Comparison of ENCODE assay signal across 8 cellular contexts in genomic region chr10:91163269-91163708, GRCh38. TPM values are rescaled to one million over a fixed set of nuclear protein-coding genes. Genes with fewer than 3 reads are reported as not detected.
DNase-seq lines count a peak whose midpoint lies in the region; ATAC-seq and TF ChIP-seq lines count a peak whose summit lies in the region.

No MANE protein-coding gene starts in this region.

- H3K27ac Mint-ChIP-seq in activated naive CD4-positive, alpha-beta T cell treated with anti-CD3 and anti-CD28 coated beads, Interleukin-2, amount 10 ng/mL, durations not matched to agents 7 days and 5 days: peak overlapping the region; percentile 88

- H3K9me3 ChIP-seq in BLaER1 treated with 17β-estradiol and CSF1 and Interleukin-3, amounts not matched to agents 10 nM and 100 nM (replicated peaks in 1 of 11): peaks cover 0 to 2% (median 0%) of the 10 kb centered on the region in 11 experiments; a peak in 1 of 22 replicates
- H3K9me3 ChIP-seq in osteoblast (ENCODE audit: low read depth, low read length): no peaks in the 10 kb centered on the region
- H3K9me3 ChIP-seq in thoracic aorta: no peaks in the 10 kb centered on the region

- H3K27me3 ChIP-seq in BLaER1 treated with 17β-estradiol and CSF1 and Interleukin-3, amounts not matched to agents 10 nM and 100 nM: peaks cover 0 to 14% (median 9%) of the 10 kb centered on the region in 11 experiments; a peak in 9 of 22 replicates
- no peaks in the 10 kb centered on the region for H3K27me3 ChIP-seq in osteoblast (ENCODE audit: insufficient read depth, low read length)
- no peaks in the 10 kb centered on the region for H3K27me3 ChIP-seq in thoracic aorta (replicated peaks; ENCODE audit: insufficient read depth)

- peaks cover 12% of the 10 kb centered on the region for H3K36me3 Mint-ChIP-seq in activated naive CD4-positive, alpha-beta T cell treated with anti-CD3 and anti-CD28 coated beads, Interleukin-2, amount 10 ng/mL, durations not matched to agents 7 days and 5 days

- peak overlapping the region; percentile 86 to 96 (median 90) for H3K4me2 ChIP-seq in BLaER1 treated with 17β-estradiol and CSF1 and Interleukin-3, amounts not matched to agents 10 nM and 100 nM
- peak overlapping the region; percentile 74 for H3K4me2 ChIP-seq in osteoblast (ENCODE audit: insufficient read depth, low read length)

- peak overlapping the region; percentile 81 to 98 (median 89) for H3K9ac ChIP-seq in BLaER1 treated with 17β-estradiol and CSF1 and Interleukin-3, amounts not matched to agents 10 nM and 100 nM

- DNase-seq in RPMI8226 (peak; percentile 62), glomerular visceral epithelial cell (ENCODE audit: extremely low spot score) (peak; percentile 56), osteoblast (ENCODE audit: insufficient read length, low spot score, missing footprints) (peak; percentile 94), thoracic aorta (ENCODE audit: low spot score) (no peak)
- peak; percentile 87 for DNase-seq in activated naive CD4-positive, alpha-beta T cell treated with anti-CD3 and anti-CD28 coated beads, Interleukin-2, amount 10 ng/mL, durations not matched to agents 7 days and 5 days

- H3K4me1 ChIP-seq in BLaER1 treated with 17β-estradiol and CSF1 and Interleukin-3, amounts not matched to agents 10 nM and 100 nM: peaks cover 4 to 21% (median 8%) of the 10 kb centered on the region in 10 experiments; a peak in 14 of 20 replicates
- H3K4me1 ChIP-seq in osteoblast (ENCODE audit: insufficient read depth, low read length) (peaks cover 13% of the 10 kb centered on the region), thoracic aorta (ENCODE audit: control insufficient read depth in 1 of 2, low read depth in 2 of 2) (peaks cover 10 to 42% of the 10 kb centered on the region in 2 donors)

- peaks cover 6% of the 10 kb centered on the region for H3K9me3 Mint-ChIP-seq in activated naive CD4-positive, alpha-beta T cell treated with anti-CD3 and anti-CD28 coated beads, Interleukin-2, amount 10 ng/mL, durations not matched to agents 7 days and 5 days

- CTCF ChIA-PET in activated naive CD4-positive, alpha-beta T cell treated with anti-CD3 and anti-CD28 coated beads, Interleukin-2, amount 10 ng/mL, durations not matched to agents 7 days and 5 days (lab: Charles Lee): interaction anchor here (0.7 to 1.3 kb wide), 2 partner anchors 57 to 87 kb away, joined by 3 to 7 read pairs; partner anchors contain the start of gene PCGF5

- H3K36me3 ChIP-seq in BLaER1 treated with 17β-estradiol and CSF1 and Interleukin-3, amounts not matched to agents 10 nM and 100 nM: no peaks in the 10 kb centered on the region
- H3K36me3 ChIP-seq in osteoblast (ENCODE audit: insufficient read depth, low read length) (no peaks in the 10 kb centered on the region), thoracic aorta (no peaks in the 10 kb centered on the region)

- peaks cover 30% of the 10 kb centered on the region for H3K4me1 Mint-ChIP-seq in activated naive CD4-positive, alpha-beta T cell treated with anti-CD3 and anti-CD28 coated beads, Interleukin-2, amount 10 ng/mL, durations not matched to agents 7 days and 5 days

- peaks cover 0 to 33% (median 0%) of the 10 kb centered on the region in 11 experiments; a peak in 8 of 22 replicates for H4K20me1 ChIP-seq in BLaER1 treated with 17β-estradiol and CSF1 and Interleukin-3, amounts not matched to agents 10 nM and 100 nM
- peaks cover 24% of the 10 kb centered on the region for H4K20me1 ChIP-seq in osteoblast (ENCODE audit: insufficient read depth, low read length)

- TF ChIP-seq CTCF in osteoblast (IDR thresholded peaks at IDR 0.05; ENCODE audit: extremely low read depth, low read depth, low read length): no peak
- no peak for TF ChIP-seq CTCF in thoracic aorta (IDR thresholded peaks at IDR 0.05)

- H2AFZ ChIP-seq in osteoblast (ENCODE audit: low read length): peak overlapping the region; percentile 58

- H3K79me2 ChIP-seq in osteoblast (ENCODE audit: insufficient read depth, low read length): peaks cover 50% of the 10 kb centered on the region

- peak overlapping the region; percentile 69 to 94 (median 83) for H3K4me3 ChIP-seq in BLaER1 treated with 17β-estradiol and CSF1 and Interleukin-3, amounts not matched to agents 10 nM and 100 nM
- H3K4me3 ChIP-seq in osteoblast (ENCODE audit: insufficient read depth, low read length) (peak overlapping the region; percentile 84), thoracic aorta (peak overlapping the region; percentile 89)

- ATAC-seq in GM19043 (IDR thresholded peaks at IDR 0.05; ENCODE audit: low read depth, unreplicated experiment): peak; percentile 38
- peak; percentile 53 for ATAC-seq in HG03342 (IDR thresholded peaks at IDR 0.05; ENCODE audit: unreplicated experiment)
- peak; percentile 7 for ATAC-seq in thoracic aorta (ENCODE audit: insufficient number of reproducible peaks, low FRiP score, low read depth)

- peak overlapping the region; percentile 79 to 95 (median 88) for H3K27ac ChIP-seq in BLaER1 treated with 17β-estradiol and CSF1 and Interleukin-3, amounts not matched to agents 10 nM and 100 nM
- H3K27ac ChIP-seq in osteoblast (ENCODE audit: low read depth, low read length) (peak overlapping the region; percentile 79), thoracic aorta (peak overlapping the region; percentile 97 to 99)

- H3K4me3 Mint-ChIP-seq in activated naive CD4-positive, alpha-beta T cell treated with anti-CD3 and anti-CD28 coated beads, Interleukin-2, amount 10 ng/mL, durations not matched to agents 7 days and 5 days: peak overlapping the region; percentile 87

- H3K27me3 Mint-ChIP-seq in activated naive CD4-positive, alpha-beta T cell treated with anti-CD3 and anti-CD28 coated beads, Interleukin-2, amount 10 ng/mL, durations not matched to agents 7 days and 5 days: peaks cover 18% of the 10 kb centered on the region

RNA-seq across cellular contexts. Expression of gene PCGF5, which starts 57.2 kb away (rescaled TPM):
- 84.9 and 99.2 TPM in 2 replicates for total RNA-seq in osteoblast
- 100 to 1,000 TPM; 111 to 175 TPM for total RNA-seq in thoracic aorta
